Comparison of ENCODE assay signal across 17 cellular contexts in the genomic region with DNA sequence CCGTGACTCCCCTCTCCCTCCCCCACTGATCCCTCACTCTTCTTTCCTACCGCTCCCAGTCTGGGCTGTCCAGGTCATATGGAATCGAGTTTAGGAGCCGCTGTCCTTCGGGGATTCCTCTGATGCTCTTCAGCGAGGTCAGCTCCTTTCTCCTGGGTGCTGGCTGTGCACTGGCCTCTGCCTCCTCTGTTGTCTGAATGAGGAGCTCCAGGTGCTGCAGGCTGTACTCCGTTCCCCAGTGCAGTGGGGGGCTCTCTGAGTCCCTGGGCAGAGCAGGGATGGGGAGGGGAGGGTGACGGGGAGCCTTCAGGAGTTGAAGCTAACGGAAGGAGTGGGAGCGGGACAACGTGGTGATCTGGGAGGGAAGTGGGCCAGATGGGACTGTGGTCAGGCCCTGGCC. TPM values are rescaled to one million over a fixed set of nuclear protein-coding genes. Genes with fewer than 3 reads are reported as not detected.
DNase-seq lines count a peak whose midpoint lies in the region; ATAC-seq and TF ChIP-seq lines count a peak whose summit lies in the region.
"Had no signal": no experiment of that assay in that cellular context is flagged by ENCODE, and none has a peak within 500 bp of the region (broad histone marks: within the 10 kb centered on the region; RNA-seq: fewer than 3 reads in every experiment).

No MANE protein-coding gene starts in this region.

- no peaks in the 10 kb centered on the region for H3K9me3 ChIP-seq in BLaER1 treated with 17β-estradiol and CSF1 and Interleukin-3, amounts not matched to agents 10 nM and 100 nM (replicated peaks in 1 of 11)
- no peaks in the 10 kb centered on the region for H3K9me3 ChIP-seq in KOPT-K1 (ENCODE audit: insufficient read depth, low read length, poor library complexity, severe bottlenecking)
- H3K9me3 ChIP-seq: A549, HAP-1 had no signal

- no peaks in the 10 kb centered on the region for H3K36me3 ChIP-seq in BLaER1 treated with 17β-estradiol and CSF1 and Interleukin-3, amounts not matched to agents 10 nM and 100 nM
- no peaks in the 10 kb centered on the region for H3K36me3 ChIP-seq in KOPT-K1 (ENCODE audit: insufficient read depth, low read length)
- H3K36me3 ChIP-seq: HAP-1 had no signal

- TF ChIP-seq CTCF in omental fat pad (IDR thresholded peaks at IDR 0.05) = no peak

- no peak overlapping the region for H3K4me3 ChIP-seq in BLaER1 treated with 17β-estradiol and CSF1 and Interleukin-3, amounts not matched to agents 10 nM and 100 nM
- H3K4me3 ChIP-seq: A549, GM12878, HAP-1 had no signal

- CTCF ChIA-PET in activated CD4-positive, alpha-beta T cell treated with anti-CD3 and anti-CD28 coated beads, Interleukin-2, amount 10 ng/mL, durations not matched to agents 7 days and 5 days (lab: Charles Lee) = no interaction called here

- ATAC-seq in omental fat pad (ENCODE audit: low FRiP score) = peak; percentile 26
- no peak for ATAC-seq in activated T-cell treated with anti-CD3 and anti-CD28 coated beads, Interleukin-2, amount 50 U/mL, for 72 hours (replicated peaks in 1 of 2)
- no peak for ATAC-seq in GM18519 (IDR thresholded peaks at IDR 0.05; ENCODE audit: low FRiP score, unreplicated experiment)
- ATAC-seq: A549, GM12878 had no signal

- no peaks in the 10 kb centered on the region for H3K27me3 Mint-ChIP-seq in activated CD4-positive, alpha-beta T cell treated with anti-CD3 and anti-CD28 coated beads, Interleukin-2, amount 10 ng/mL, durations not matched to agents 7 days and 5 days
- no peaks in the 10 kb centered on the region for H3K27me3 Mint-ChIP-seq in activated T-cell treated with anti-CD3 and anti-CD28 coated beads, Interleukin-2, amount 50 U/mL, for 72 hours (ENCODE audit: low read depth)
- H3K27me3 Mint-ChIP-seq: CD4-positive, alpha-beta T cell had no signal

- DNase-seq in islet precursor cell = peak; percentile 43
- no peak for DNase-seq in omental fat pad (ENCODE audit: low spot score)
- DNase-seq in activated CD4-positive, alpha-beta T cell treated with anti-CD3 and anti-CD28 coated beads, Interleukin-2, amount 10 ng/mL, durations not matched to agents 7 days and 5 days = no peak
- no peak for DNase-seq in activated T-cell treated with anti-CD3 and anti-CD28 coated beads, Interleukin-2, amount 50 U/mL, for 72 hours
- DNase-seq: AML-193; C1 segment of cervical spinal cord; Calu3; CD4-positive, alpha-beta T cell; DMS 273 treated with DMSO at 0.1 percent for 48 hours; GOT3; IMR-90 had no signal

- peak overlapping the region in 6 of 11 experiments; percentile 31 to 63 (median 47); a peak in 12 of 22 replicates for H3K4me2 ChIP-seq in BLaER1 treated with 17β-estradiol and CSF1 and Interleukin-3, amounts not matched to agents 10 nM and 100 nM
- H3K4me2 ChIP-seq: A549 had no signal

- no peak overlapping the region for H3K27ac Mint-ChIP-seq in activated CD4-positive, alpha-beta T cell treated with anti-CD3 and anti-CD28 coated beads, Interleukin-2, amount 10 ng/mL, durations not matched to agents 7 days and 5 days
- H3K27ac Mint-ChIP-seq in activated T-cell treated with anti-CD3 and anti-CD28 coated beads, Interleukin-2, amount 50 U/mL, for 72 hours = no peak overlapping the region
- H3K27ac Mint-ChIP-seq: CD4-positive, alpha-beta T cell had no signal

- H4K20me1 ChIP-seq in BLaER1 treated with 17β-estradiol and CSF1 and Interleukin-3, amounts not matched to agents 10 nM and 100 nM = no peaks in the 10 kb centered on the region

- POLR2A ChIA-PET in activated CD4-positive, alpha-beta T cell treated with anti-CD3 and anti-CD28 coated beads, Interleukin-2, amount 10 ng/mL, durations not matched to agents 7 days and 5 days (lab: Charles Lee) = no interaction called here

- H3K4me1 Mint-ChIP-seq in activated CD4-positive, alpha-beta T cell treated with anti-CD3 and anti-CD28 coated beads, Interleukin-2, amount 10 ng/mL, durations not matched to agents 7 days and 5 days = peaks cover 9% of the 10 kb centered on the region
- peaks cover 24% of the 10 kb centered on the region for H3K4me1 Mint-ChIP-seq in activated T-cell treated with anti-CD3 and anti-CD28 coated beads, Interleukin-2, amount 50 U/mL, for 72 hours (ENCODE audit: low read depth)

- H3K9ac ChIP-seq in BLaER1 treated with 17β-estradiol and CSF1 and Interleukin-3, amounts not matched to agents 10 nM and 100 nM = no peak overlapping the region

- H3K4me1 ChIP-seq in BLaER1 treated with 17β-estradiol and CSF1 and Interleukin-3, amounts not matched to agents 10 nM and 100 nM = peaks cover 7 to 17% (median 12%) of the 10 kb centered on the region in 10 experiments; a peak in 18 of 20 replicates
- H3K4me1 ChIP-seq: A549, HAP-1 had no signal

- H3K4me3 Mint-ChIP-seq in activated CD4-positive, alpha-beta T cell treated with anti-CD3 and anti-CD28 coated beads, Interleukin-2, amount 10 ng/mL, durations not matched to agents 7 days and 5 days = no peak overlapping the region
- H3K4me3 Mint-ChIP-seq in activated T-cell treated with anti-CD3 and anti-CD28 coated beads, Interleukin-2, amount 50 U/mL, for 72 hours = no peak overlapping the region
- H3K4me3 Mint-ChIP-seq: CD4-positive, alpha-beta T cell had no signal

- no peaks in the 10 kb centered on the region for H3K9me3 Mint-ChIP-seq in activated CD4-positive, alpha-beta T cell treated with anti-CD3 and anti-CD28 coated beads, Interleukin-2, amount 10 ng/mL, durations not matched to agents 7 days and 5 days
- no peaks in the 10 kb centered on the region for H3K9me3 Mint-ChIP-seq in activated T-cell treated with anti-CD3 and anti-CD28 coated beads, Interleukin-2, amount 50 U/mL, for 72 hours
- H3K9me3 Mint-ChIP-seq: CD4-positive, alpha-beta T cell had no signal

- no peaks in the 10 kb centered on the region for H3K36me3 Mint-ChIP-seq in activated CD4-positive, alpha-beta T cell treated with anti-CD3 and anti-CD28 coated beads, Interleukin-2, amount 10 ng/mL, durations not matched to agents 7 days and 5 days (ENCODE audit: low read depth)
- H3K36me3 Mint-ChIP-seq in activated T-cell treated with anti-CD3 and anti-CD28 coated beads, Interleukin-2, amount 50 U/mL, for 72 hours (ENCODE audit: insufficient read depth in 2 of 2) = no peaks in the 10 kb centered on the region

- no peaks in the 10 kb centered on the region for H3K27me3 ChIP-seq in BLaER1 treated with 17β-estradiol and CSF1 and Interleukin-3, amounts not matched to agents 10 nM and 100 nM

- H3K27ac ChIP-seq in BLaER1 treated with 17β-estradiol and CSF1 and Interleukin-3, amounts not matched to agents 10 nM and 100 nM = no peak overlapping the region
- peak overlapping the region; percentile 97 for H3K27ac ChIP-seq in KOPT-K1 (ENCODE audit: low read depth, low read length, poor library complexity, severe bottlenecking)
- H3K27ac ChIP-seq: A549 had no signal

RNA-seq across cellular contexts. Expression of gene TLR5, which starts 59.3 kb away (rescaled TPM):
- total RNA-seq in omental fat pad = 10 to 100 TPM in 1 of 4 donors, 1 to 10 TPM in 3; 7.0 to 12.6 (median 10.0) TPM
- 1 to 10 TPM in 1 of 2 experiments, under 1 TPM in 1; 0.58 to 1.0 TPM for total RNA-seq in activated CD4-positive, alpha-beta T cell treated with anti-CD3 and anti-CD28 coated beads, Interleukin-2, amount 10 ng/mL, durations not matched to agents 7 days and 5 days
- 1 to 10 TPM in 1 of 2 donors, under 1 TPM in 1; 0.60 to 1.4 TPM for total RNA-seq in activated T-cell treated with anti-CD3 and anti-CD28 coated beads, Interleukin-2, amount 50 U/mL, for 72 hours
